Comparison of ENCODE assay signal across 1 cellular context in genomic region chr10:61804414-61804813, GRCh38.
TF ChIP-seq lines count a peak whose summit lies in the region.

No MANE protein-coding gene starts in this region.

TF ChIP-seq in SK-N-SH, 30 proteins besides CTCF, POLR2A, EP300 and RAD21 (continued from another document):
- TF ChIP-seq, protein P1, sequence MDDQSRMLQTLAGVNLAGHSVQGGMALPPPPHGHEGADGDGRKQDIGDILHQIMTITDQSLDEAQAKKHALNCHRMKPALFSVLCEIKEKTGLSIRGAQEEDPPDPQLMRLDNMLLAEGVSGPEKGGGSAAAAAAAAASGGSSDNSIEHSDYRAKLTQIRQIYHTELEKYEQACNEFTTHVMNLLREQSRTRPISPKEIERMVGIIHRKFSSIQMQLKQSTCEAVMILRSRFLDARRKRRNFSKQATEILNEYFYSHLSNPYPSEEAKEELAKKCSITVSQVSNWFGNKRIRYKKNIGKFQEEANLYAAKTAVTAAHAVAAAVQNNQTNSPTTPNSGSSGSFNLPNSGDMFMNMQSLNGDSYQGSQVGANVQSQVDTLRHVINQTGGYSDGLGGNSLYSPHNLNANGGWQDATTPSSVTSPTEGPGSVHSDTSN (IDR thresholded peaks at IDR 0.05) = no peak
- TF ChIP-seq JUND (IDR thresholded peaks at IDR 0.05) = no peak
- TF ChIP-seq RFX5 (IDR thresholded peaks at IDR 0.05; ENCODE audit: low read length) = no peak
